ENCODE assay signal across 8 cellular contexts in genomic region chr1:32242341-32242851, GRCh38. TPM values are rescaled to one million over a fixed set of nuclear protein-coding genes. Genes with fewer than 3 reads are reported as not detected.
A peak's percentile ranks its signal among the peaks of the same experiment; 100 is the strongest.
DNase-seq lines count a peak whose midpoint lies in the region; ATAC-seq and TF ChIP-seq lines count a peak whose summit lies in the region.

No MANE protein-coding gene starts in this region.

- H3K4me3 Mint-ChIP-seq in osteocyte (ENCODE audit: unreplicated experiment) = no peak overlapping the region

- no peaks in the 10 kb centered on the region for H3K9me3 ChIP-seq in NT2/D1 (ENCODE audit: insufficient read depth, low read length)
- no peaks in the 10 kb centered on the region for H3K9me3 ChIP-seq in esophagus squamous epithelium

- H3K4me1 ChIP-seq in NT2/D1 (ENCODE audit: insufficient read depth, insufficient read length) (peaks cover 14% of the 10 kb centered on the region), esophagus squamous epithelium (peaks cover 5 to 60% (median 23%) of the 10 kb centered on the region in 3 donors)

- H3K4me3 ChIP-seq in GM06990 (replicated peaks; ENCODE audit: low read depth, low read length) = no peak overlapping the region
- H3K4me3 ChIP-seq in NT2/D1 (ENCODE audit: insufficient read length, low read depth) = no peak overlapping the region
- peak overlapping the region in 1 of 4 donors; percentile 45 for H3K4me3 ChIP-seq in esophagus squamous epithelium

- H3K27me3 Mint-ChIP-seq in osteocyte (ENCODE audit: unreplicated experiment) = no peaks in the 10 kb centered on the region

- ATAC-seq in GM21717 (IDR thresholded peaks at IDR 0.05; ENCODE audit: unreplicated experiment) = no peak
- no peak for ATAC-seq in GM21367 (IDR thresholded peaks at IDR 0.05; ENCODE audit: unreplicated experiment)

- no peaks in the 10 kb centered on the region for H3K9me3 Mint-ChIP-seq in osteocyte (ENCODE audit: unreplicated experiment)

- peak overlapping the region; percentile 71 for H3K27ac Mint-ChIP-seq in osteocyte (ENCODE audit: unreplicated experiment)

- 6 to 24% methylated on average over 3 to 7 of the region's 7 CpGs for WGBS in esophagus squamous epithelium, 2 donors

- peak overlapping the region in 3 of 4 donors; percentile 21 to 47 (median 34) for H3K27ac ChIP-seq in esophagus squamous epithelium

- H3K36me3 ChIP-seq in GM06990 (ENCODE audit: control insufficient read depth, insufficient read depth, low read length) (no peaks in the 10 kb centered on the region), NT2/D1 (ENCODE audit: insufficient read depth, insufficient read length, low read length) (peaks cover 4% of the 10 kb centered on the region), esophagus squamous epithelium (no peaks in the 10 kb centered on the region)

- no peaks in the 10 kb centered on the region for H3K27me3 ChIP-seq in GM06990 (replicated peaks; ENCODE audit: control insufficient read depth, insufficient read depth, low read length)
- no peaks in the 10 kb centered on the region for H3K27me3 ChIP-seq in NT2/D1 (ENCODE audit: insufficient read depth, insufficient read length)
- H3K27me3 ChIP-seq in esophagus squamous epithelium = no peaks in the 10 kb centered on the region

- TF ChIP-seq POLR2A in esophagus squamous epithelium (IDR thresholded peaks at IDR 0.05) = no peak

- peak; percentile 33 for DNase-seq in GM06990 (ENCODE audit: extremely low read depth, insufficient read length)
- DNase-seq in NT2/D1 (ENCODE audit: low read depth, low spot score) = no peak
- DNase-seq in esophagus squamous epithelium (lab: John Stamatoyannopoulos, UW) = no peak
- DNase-seq in osteocyte (ENCODE audit: extremely low spot score, unreplicated experiment) = no peak
- no peak for DNase-seq in HuH-7 (ENCODE audit: low spot score)
- DNase-seq in central memory CD4-positive, alpha-beta T cell = no peak

- H3K36me3 Mint-ChIP-seq in osteocyte (ENCODE audit: unreplicated experiment) = no peaks in the 10 kb centered on the region

- peaks cover 37% of the 10 kb centered on the region for H3K4me1 Mint-ChIP-seq in osteocyte (ENCODE audit: unreplicated experiment)

- peak overlapping the region; percentile 46 for H3K9ac ChIP-seq in NT2/D1 (ENCODE audit: insufficient read length, low read depth)

- TF ChIP-seq CTCF in GM06990 (IDR thresholded peaks at IDR 0.05; ENCODE audit: insufficient read depth, low read length, poor library complexity, severe bottlenecking) (no peak), esophagus squamous epithelium (IDR thresholded peaks at IDR 0.05) (no peak), osteocyte (IDR thresholded peaks at IDR 0.05) (no peak)

- intact Hi-C loops in esophagus squamous epithelium (cut with DNase I) = no loop called here

RNA-seq across cellular contexts. Expression of gene FAM167B, which starts 4.6 kb away (rescaled TPM):
- total RNA-seq in esophagus squamous epithelium = 1 to 10 TPM in 2 of 4 donors, not detected in 2; 1.7 to 5.5 TPM
- 2.7 and 2.8 TPM in 2 replicates for total RNA-seq in osteocyte

RNA-seq across cellular contexts. Expression of gene LCK, which starts 8.7 kb away (rescaled TPM):
- total RNA-seq in esophagus squamous epithelium (1 to 10 TPM; 1.2 to 9.0 (median 4.5) TPM), osteocyte (not detected in 2 replicates)

RNA-seq across cellular contexts. Expression of gene EIF3I, which starts 20.2 kb away (rescaled TPM):
- 100 to 1,000 TPM; 143 to 220 (median 202) TPM for total RNA-seq in esophagus squamous epithelium
- 159 and 163 TPM in 2 replicates for total RNA-seq in osteocyte

RNA-seq across cellular contexts. Expression of gene TMEM234, which starts 20.2 kb away (rescaled TPM):
- 10 to 100 TPM in 2 of 4 donors, 1 to 10 TPM in 2; 6.4 to 11.1 (median 9.4) TPM for total RNA-seq in esophagus squamous epithelium
- 27.9 and 30.7 TPM in 2 replicates for total RNA-seq in osteocyte

RNA-seq across cellular contexts. Expression of gene DCDC2B, which starts 33.5 kb away (rescaled TPM):
- not detected for total RNA-seq in esophagus squamous epithelium
- total RNA-seq in osteocyte = not detected in 2 replicates
